ENCODE assay signal across 21 cellular contexts in the genomic region with DNA sequence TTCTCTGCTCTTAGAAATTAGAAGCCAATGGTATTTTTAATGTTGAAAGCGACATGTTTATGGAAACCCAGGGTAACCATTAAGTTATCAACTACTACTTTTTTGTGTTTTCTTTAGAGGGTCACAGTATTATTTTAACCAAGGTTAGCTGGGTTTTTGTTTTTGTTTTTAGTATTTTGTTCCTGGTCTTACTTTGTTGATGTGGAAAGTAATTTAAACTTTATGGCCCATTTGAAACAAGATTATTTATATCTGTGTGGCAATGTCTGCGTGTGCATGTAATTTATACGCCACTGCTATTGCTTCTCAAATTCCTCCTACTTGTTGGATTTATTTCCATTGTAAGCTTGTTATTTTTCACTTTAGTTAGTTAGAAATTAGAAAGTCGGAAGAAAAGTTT.
DNase-seq lines count a peak whose midpoint lies in the region; ATAC-seq, FAIRE-seq and TF ChIP-seq lines count a peak whose summit lies in the region.
"Had no signal": no experiment of that assay in that cellular context is flagged by ENCODE, and none has a peak within 500 bp of the region (broad histone marks: within the 10 kb centered on the region; RNA-seq: fewer than 3 reads in every experiment).

No MANE protein-coding gene starts in this region.

- H3K79me2 ChIP-seq in endothelial cell of umbilical vein (ENCODE audit: control insufficient read depth, insufficient read depth, low read length) = no peaks in the 10 kb centered on the region
- no peaks in the 10 kb centered on the region for H3K79me2 ChIP-seq in mammary epithelial cell (ENCODE audit: insufficient read depth, low read length)

- H3K9ac ChIP-seq in endothelial cell of umbilical vein (replicated peaks; ENCODE audit: extremely low read depth, insufficient read depth, low read length) (no peak overlapping the region), mammary epithelial cell (ENCODE audit: insufficient read depth, low read length) (no peak overlapping the region)
- H3K9ac ChIP-seq: KMS-11 had no signal

- H2AFZ ChIP-seq in endothelial cell of umbilical vein (ENCODE audit: low read depth, low read length) = peak overlapping the region; percentile 62
- no peak overlapping the region for H2AFZ ChIP-seq in mammary epithelial cell (ENCODE audit: low read depth, low read length)

- H3K4me3 Mint-ChIP-seq in natural killer cell treated with Interleukin-12 subunit alpha and Interleukin-12 subunit beta and Interleukin-15 and Interleukin-18, amount 100 ng/mL, for 72 hours = peak overlapping the region; percentile 20
- H3K4me3 Mint-ChIP-seq in natural killer cell (no peak overlapping the region), neural crest cell (no peak overlapping the region)
- no peak overlapping the region for H3K4me3 Mint-ChIP-seq in activated CD4-positive, alpha-beta memory T cell treated with anti-CD3 and anti-CD28 coated beads for 36 hours

- H4K20me1 ChIP-seq in endothelial cell of umbilical vein (replicated peaks; ENCODE audit: control insufficient read depth, extremely low read depth, insufficient read depth, low read length) = no peaks in the 10 kb centered on the region
- no peaks in the 10 kb centered on the region for H4K20me1 ChIP-seq in mammary epithelial cell (ENCODE audit: insufficient read depth, low read length)

- in situ Hi-C loops in mammary epithelial cell (cut with MboI; ENCODE audit: low sequenced_read_pairs in 2 of 2) = no loop called here

- H3K27ac Mint-ChIP-seq in natural killer cell treated with Interleukin-12 subunit alpha and Interleukin-12 subunit beta and Interleukin-15 and Interleukin-18, amount 100 ng/mL, for 72 hours = peak overlapping the region; percentile 23 to 33
- no peak overlapping the region for H3K27ac Mint-ChIP-seq in natural killer cell
- H3K27ac Mint-ChIP-seq in neural crest cell (ENCODE audit: unreplicated experiment) = peak overlapping the region; percentile 81
- no peak overlapping the region for H3K27ac Mint-ChIP-seq in activated CD4-positive, alpha-beta memory T cell treated with anti-CD3 and anti-CD28 coated beads for 36 hours

- H3K27ac ChIP-seq in endothelial cell of umbilical vein (ENCODE audit: insufficient read depth, low read depth, low read length) (peak overlapping the region; percentile 13), mammary epithelial cell (ENCODE audit: insufficient read depth, low read depth, low read length) (no peak overlapping the region)
- H3K27ac ChIP-seq: KMS-11, PC-9, SJCRH30 had no signal

- no peaks in the 10 kb centered on the region for H3K9me3 Mint-ChIP-seq in natural killer cell treated with Interleukin-12 subunit alpha and Interleukin-12 subunit beta and Interleukin-15 and Interleukin-18, amount 100 ng/mL, for 72 hours
- H3K9me3 Mint-ChIP-seq in natural killer cell (no peaks in the 10 kb centered on the region), neural crest cell (peaks cover 5% of the 10 kb centered on the region)
- H3K9me3 Mint-ChIP-seq in activated CD4-positive, alpha-beta memory T cell treated with anti-CD3 and anti-CD28 coated beads for 36 hours = no peaks in the 10 kb centered on the region

- BruUV-seq in endothelial cell of umbilical vein (replicated peaks; lab: Mats Ljungman, UMichigan) = no TSS peak
- BruUV-seq in mammary epithelial cell (replicated peaks; lab: Mats Ljungman, UMichigan) = no TSS peak

- POLR2A ChIA-PET in endothelial cell of umbilical vein (lab: Charles Lee) = no interaction called here
- POLR2A ChIA-PET in activated CD4-positive, alpha-beta memory T cell treated with anti-CD3 and anti-CD28 coated beads for 36 hours (lab: Charles Lee) = no interaction called here

- no peak for TF ChIP-seq CTCF in natural killer cell (IDR thresholded peaks at IDR 0.05)
- TF ChIP-seq CTCF in endothelial cell of umbilical vein (IDR thresholded peaks at IDR 0.05; ENCODE audit: extremely low read depth in 1 of 2, insufficient read depth in 1 of 2, low read depth in 1 of 2, low read length in 2 of 2) = no peak
- no peak for TF ChIP-seq CTCF in neural crest cell (conservative IDR thresholded peaks at IDR 0.05)
- TF ChIP-seq CTCF in mammary epithelial cell (conservative IDR thresholded peaks at IDR 0.05 in 1 of 2, IDR thresholded peaks at IDR 0.05 in 1 of 2; ENCODE audit: extremely low read depth in 1 of 2, insufficient read depth in 1 of 2, low read depth in 1 of 2, low read length in 2 of 2) = no peak

- peaks cover 30% of the 10 kb centered on the region for H3K4me1 ChIP-seq in endothelial cell of umbilical vein (ENCODE audit: control insufficient read depth, extremely low read depth, insufficient read depth, low read length)
- H3K4me1 ChIP-seq in mammary epithelial cell (ENCODE audit: insufficient read depth, low read length) = no peaks in the 10 kb centered on the region
- H3K4me1 ChIP-seq: SJCRH30 had no signal

- ATAC-seq in natural killer cell treated with Interleukin-12 subunit alpha and Interleukin-12 subunit beta and Interleukin-15 and Interleukin-18, amount 100 ng/mL, for 72 hours = no peak
- ATAC-seq in natural killer cell = no peak
- ATAC-seq: Right ventricle myocardium inferior had no signal

- dilution Hi-C loops in endothelial cell of umbilical vein (cut with MboI; ENCODE audit: extremely low pct_ligation_motif_present, low sequenced_read_pairs) = no loop called here
- dilution Hi-C loops in mammary epithelial cell (cut with HindIII; ENCODE audit: low sequenced_read_pairs) = no loop called here

- DNase-seq in natural killer cell treated with Interleukin-12 subunit alpha and Interleukin-12 subunit beta and Interleukin-15 and Interleukin-18, amount 100 ng/mL, for 72 hours (ENCODE audit: low spot score) = no peak
- DNase-seq in natural killer cell = no peak
- no peak for DNase-seq in endothelial cell of umbilical vein (ENCODE audit: low read depth, low spot score)
- DNase-seq in neural crest cell (ENCODE audit: low read depth, low spot score) = no peak
- no peak for DNase-seq in mammary epithelial cell
- no peak for DNase-seq in activated CD4-positive, alpha-beta memory T cell treated with anti-CD3 and anti-CD28 coated beads for 36 hours
- no peak for DNase-seq in D341Med (ENCODE audit: low spot score)
- DNase-seq in glomerular visceral epithelial cell (ENCODE audit: extremely low spot score) = no peak
- DNase-seq: 8988T; H7; MM.1S; NCI-H2029 treated with DMSO at 0.1 percent for 48 hours; NCI-H446 treated with DMSO at 0.1 percent for 48 hours; NCI-H526; NCI-H82; NK-92 treated with Interleukin-12 subunit alpha and Interleukin-12 subunit beta, amount 100 ng/mL, for 24 hours; PC-9; SJCRH30 had no signal

- H3K4me2 ChIP-seq in endothelial cell of umbilical vein (ENCODE audit: insufficient read depth, low read length) (peak overlapping the region; percentile 57), mammary epithelial cell (ENCODE audit: insufficient read depth, low read depth, low read length) (no peak overlapping the region)
- H3K4me2 ChIP-seq: KMS-11, PC-9 had no signal

- TF ChIP-seq POLR2A in endothelial cell of umbilical vein (IDR thresholded peaks at IDR 0.05; ENCODE audit: low read depth, low read length) = no peak

- peaks cover 0 to 4% of the 10 kb centered on the region in 2 donors for H3K27me3 Mint-ChIP-seq in natural killer cell treated with Interleukin-12 subunit alpha and Interleukin-12 subunit beta and Interleukin-15 and Interleukin-18, amount 100 ng/mL, for 72 hours
- H3K27me3 Mint-ChIP-seq in natural killer cell (ENCODE audit: low read depth in 2 of 2) (peaks cover 7 to 25% of the 10 kb centered on the region in 2 donors), neural crest cell (ENCODE audit: low read depth) (no peaks in the 10 kb centered on the region)
- H3K27me3 Mint-ChIP-seq in activated CD4-positive, alpha-beta memory T cell treated with anti-CD3 and anti-CD28 coated beads for 36 hours = no peaks in the 10 kb centered on the region

- no peaks in the 10 kb centered on the region for H3K27me3 ChIP-seq in endothelial cell of umbilical vein (ENCODE audit: control insufficient read depth in 2 of 2, insufficient read depth in 2 of 2, low read length in 2 of 2)
- no peaks in the 10 kb centered on the region for H3K27me3 ChIP-seq in mammary epithelial cell (ENCODE audit: insufficient read depth, low read length)
- H3K27me3 ChIP-seq: SJCRH30 had no signal

- H3K36me3 ChIP-seq in endothelial cell of umbilical vein (ENCODE audit: control insufficient read depth in 2 of 2, extremely low read depth in 1 of 2, insufficient read depth in 2 of 2, low read length in 2 of 2) = no peaks in the 10 kb centered on the region
- no peaks in the 10 kb centered on the region for H3K36me3 ChIP-seq in mammary epithelial cell (ENCODE audit: insufficient read depth, low read length)
- H3K36me3 ChIP-seq: SJCRH30 had no signal

- peaks cover 0 to 4% of the 10 kb centered on the region in 2 donors for H3K4me1 Mint-ChIP-seq in natural killer cell treated with Interleukin-12 subunit alpha and Interleukin-12 subunit beta and Interleukin-15 and Interleukin-18, amount 100 ng/mL, for 72 hours (ENCODE audit: low read depth in 2 of 2)
- peaks cover 0 to 9% of the 10 kb centered on the region in 2 donors for H3K4me1 Mint-ChIP-seq in natural killer cell
- H3K4me1 Mint-ChIP-seq in neural crest cell = peaks cover 82% of the 10 kb centered on the region
- H3K4me1 Mint-ChIP-seq in activated CD4-positive, alpha-beta memory T cell treated with anti-CD3 and anti-CD28 coated beads for 36 hours (ENCODE audit: low read depth) = no peaks in the 10 kb centered on the region

- intact Hi-C loops in natural killer cell (cut with micrococcal nuclease) = no loop called here
- intact Hi-C loops in endothelial cell of umbilical vein (cut with micrococcal nuclease) = loop anchor here (5.0 kb wide), 2 partner anchors 74 to 719 kb away; no protein-coding TSS in a partner anchor
- intact Hi-C loops in mammary epithelial cell (cut with micrococcal nuclease) = no loop called here
- intact Hi-C loops in activated CD4-positive, alpha-beta memory T cell treated with anti-CD3 and anti-CD28 coated beads for 36 hours (cut with micrococcal nuclease) = no loop called here

- no peak for FAIRE-seq in endothelial cell of umbilical vein (lab: Jason Lieb, UNC)
- FAIRE-seq: D721Med had no signal

- H3K9me3 ChIP-seq in endothelial cell of umbilical vein (replicated peaks; ENCODE audit: control insufficient read depth, insufficient read depth, low read length) (no peaks in the 10 kb centered on the region), mammary epithelial cell (replicated peaks; ENCODE audit: insufficient read depth, low read length) (no peaks in the 10 kb centered on the region)
- H3K9me3 ChIP-seq: SJCRH30 had no signal

- CTCF ChIA-PET in endothelial cell of umbilical vein (lab: Charles Lee) (no interaction called here), mammary epithelial cell (lab: Charles Lee; ENCODE audit: low non-redundant PET) (no interaction called here)
- CTCF ChIA-PET in activated CD4-positive, alpha-beta memory T cell treated with anti-CD3 and anti-CD28 coated beads for 36 hours (lab: Charles Lee) = no interaction called here

- no peaks in the 10 kb centered on the region for H3K9me1 ChIP-seq in endothelial cell of umbilical vein (replicated peaks; ENCODE audit: control insufficient read depth, extremely low read depth, insufficient read depth, low read length)

- H3K36me3 Mint-ChIP-seq in natural killer cell treated with Interleukin-12 subunit alpha and Interleukin-12 subunit beta and Interleukin-15 and Interleukin-18, amount 100 ng/mL, for 72 hours = no peaks in the 10 kb centered on the region
- H3K36me3 Mint-ChIP-seq in natural killer cell = no peaks in the 10 kb centered on the region
- H3K36me3 Mint-ChIP-seq in neural crest cell (ENCODE audit: low read depth) = peaks cover 11% of the 10 kb centered on the region
- no peaks in the 10 kb centered on the region for H3K36me3 Mint-ChIP-seq in activated CD4-positive, alpha-beta memory T cell treated with anti-CD3 and anti-CD28 coated beads for 36 hours

- no peak overlapping the region for H3K4me3 ChIP-seq in endothelial cell of umbilical vein (replicated peaks in 1 of 3; ENCODE audit: insufficient read depth in 1 of 3, low read depth in 1 of 3, low read length in 3 of 3)
- no peak overlapping the region for H3K4me3 ChIP-seq in mammary epithelial cell (replicated peaks in 1 of 3; ENCODE audit: insufficient read depth in 1 of 3, low read depth in 2 of 3, low read length in 3 of 3)
- H3K4me3 ChIP-seq: PC-9, SJCRH30 had no signal

- WGBS in mammary epithelial cell (ENCODE audit: low coverage, missing lambda C conversion rate) = 97% methylated on average over 4 of the region's 4 CpGs

Comparison
In these comparisons a context has a peak if more than half of its experiments do, and no peak if none do; other contexts are left out.
1. H3K27ac Mint-ChIP-seq: peak in natural killer cell treated with Interleukin-12 subunit alpha and Interleukin-12 subunit beta and Interleukin-15 and Interleukin-18, amount 100 ng/mL, for 72 hours (2 of 2) and neural crest cell (single experiment); none in natural killer cell (0 of 2) and activated CD4-positive, alpha-beta memory T cell treated with anti-CD3 and anti-CD28 coated beads for 36 hours (single experiment).